In the genomic region with DNA sequence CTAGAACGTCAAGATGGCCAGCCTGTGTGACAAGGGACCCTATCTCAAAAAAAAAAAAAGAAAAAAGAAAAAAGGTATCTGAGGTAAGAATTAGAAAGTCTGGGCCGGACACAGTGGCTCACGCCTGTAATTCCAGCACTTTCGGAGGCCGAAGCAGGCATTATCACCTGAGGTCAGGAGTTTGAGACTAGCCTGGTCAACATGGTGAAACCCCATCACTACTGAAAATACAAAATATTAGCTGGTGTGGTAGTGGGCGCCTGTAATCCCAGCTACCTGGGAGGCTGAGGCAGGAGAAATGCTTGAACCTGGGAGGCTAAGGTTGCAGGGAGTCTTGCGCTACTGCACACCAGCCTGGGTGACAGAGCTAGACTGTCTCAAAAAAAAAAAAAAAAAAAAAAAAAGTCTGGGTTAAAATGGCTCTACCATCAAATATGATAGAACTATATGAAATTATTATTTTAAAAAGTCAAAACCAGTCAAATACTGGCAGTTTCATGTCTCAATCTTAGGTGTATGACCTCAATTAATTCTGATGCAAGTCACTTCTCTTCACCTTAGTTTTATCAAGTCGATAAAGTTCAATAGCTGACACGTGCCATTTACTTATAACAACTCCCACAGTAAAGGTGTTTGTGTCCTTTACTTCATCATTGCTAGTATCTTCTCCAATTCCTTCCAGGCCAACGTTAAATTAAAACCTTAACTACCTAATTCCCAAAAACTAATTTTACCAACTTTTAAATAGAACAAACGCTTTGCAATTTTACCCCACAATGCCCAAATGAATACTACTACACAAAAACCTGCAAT, we compare ENCODE assay signal across 3 cellular contexts.
TF ChIP-seq lines count a peak whose summit lies in the region.

No MANE protein-coding gene starts in this region.

TF ChIP-seq in SK-N-SH, 30 proteins besides CTCF, POLR2A, EP300 and RAD21 (continued from another document):
- TF ChIP-seq RFX5 (IDR thresholded peaks at IDR 0.05; ENCODE audit: low read length): no peak
- TF ChIP-seq, protein P1, sequence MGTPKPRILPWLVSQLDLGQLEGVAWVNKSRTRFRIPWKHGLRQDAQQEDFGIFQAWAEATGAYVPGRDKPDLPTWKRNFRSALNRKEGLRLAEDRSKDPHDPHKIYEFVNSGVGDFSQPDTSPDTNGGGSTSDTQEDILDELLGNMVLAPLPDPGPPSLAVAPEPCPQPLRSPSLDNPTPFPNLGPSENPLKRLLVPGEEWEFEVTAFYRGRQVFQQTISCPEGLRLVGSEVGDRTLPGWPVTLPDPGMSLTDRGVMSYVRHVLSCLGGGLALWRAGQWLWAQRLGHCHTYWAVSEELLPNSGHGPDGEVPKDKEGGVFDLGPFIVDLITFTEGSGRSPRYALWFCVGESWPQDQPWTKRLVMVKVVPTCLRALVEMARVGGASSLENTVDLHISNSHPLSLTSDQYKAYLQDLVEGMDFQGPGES (IDR thresholded peaks at IDR 0.05; ENCODE audit: low read depth, low read length): no peak

TF ChIP-seq in SK-N-SH treated with all-trans-retinoic acid at 6 μM for 48 hours, 23 proteins besides CTCF, POLR2A, EP300 and RAD21:
- TF ChIP-seq, protein P2, sequence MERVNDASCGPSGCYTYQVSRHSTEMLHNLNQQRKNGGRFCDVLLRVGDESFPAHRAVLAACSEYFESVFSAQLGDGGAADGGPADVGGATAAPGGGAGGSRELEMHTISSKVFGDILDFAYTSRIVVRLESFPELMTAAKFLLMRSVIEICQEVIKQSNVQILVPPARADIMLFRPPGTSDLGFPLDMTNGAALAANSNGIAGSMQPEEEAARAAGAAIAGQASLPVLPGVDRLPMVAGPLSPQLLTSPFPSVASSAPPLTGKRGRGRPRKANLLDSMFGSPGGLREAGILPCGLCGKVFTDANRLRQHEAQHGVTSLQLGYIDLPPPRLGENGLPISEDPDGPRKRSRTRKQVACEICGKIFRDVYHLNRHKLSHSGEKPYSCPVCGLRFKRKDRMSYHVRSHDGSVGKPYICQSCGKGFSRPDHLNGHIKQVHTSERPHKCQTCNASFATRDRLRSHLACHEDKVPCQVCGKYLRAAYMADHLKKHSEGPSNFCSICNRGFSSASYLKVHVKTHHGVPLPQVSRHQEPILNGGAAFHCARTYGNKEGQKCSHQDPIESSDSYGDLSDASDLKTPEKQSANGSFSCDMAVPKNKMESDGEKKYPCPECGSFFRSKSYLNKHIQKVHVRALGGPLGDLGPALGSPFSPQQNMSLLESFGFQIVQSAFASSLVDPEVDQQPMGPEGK (CRISPR knock-in tag; IDR thresholded peaks at IDR 0.05; ENCODE audit: borderline replicate concordance): no peak
- TF ChIP-seq GLIS3 (CRISPR knock-in tag; IDR thresholded peaks at IDR 0.05) (no peak), ESRRG (CRISPR knock-in tag; IDR thresholded peaks at IDR 0.05) (no peak), ZFP30 (CRISPR knock-in tag; IDR thresholded peaks at IDR 0.05) (no peak), PPARA (CRISPR knock-in tag; IDR thresholded peaks at IDR 0.05; ENCODE audit: borderline replicate concordance) (no peak), ZNF565 (CRISPR knock-in tag; conservative IDR thresholded peaks at IDR 0.05; ENCODE audit: low read depth) (no peak), CSDC2 (CRISPR knock-in tag; IDR thresholded peaks at IDR 0.05) (no peak), ZNF70 (CRISPR knock-in tag; IDR thresholded peaks at IDR 0.05) (no peak), TCF4 (CRISPR knock-in tag; IDR thresholded peaks at IDR 0.05; ENCODE audit: borderline replicate concordance) (no peak)
- TF ChIP-seq, protein P3, sequence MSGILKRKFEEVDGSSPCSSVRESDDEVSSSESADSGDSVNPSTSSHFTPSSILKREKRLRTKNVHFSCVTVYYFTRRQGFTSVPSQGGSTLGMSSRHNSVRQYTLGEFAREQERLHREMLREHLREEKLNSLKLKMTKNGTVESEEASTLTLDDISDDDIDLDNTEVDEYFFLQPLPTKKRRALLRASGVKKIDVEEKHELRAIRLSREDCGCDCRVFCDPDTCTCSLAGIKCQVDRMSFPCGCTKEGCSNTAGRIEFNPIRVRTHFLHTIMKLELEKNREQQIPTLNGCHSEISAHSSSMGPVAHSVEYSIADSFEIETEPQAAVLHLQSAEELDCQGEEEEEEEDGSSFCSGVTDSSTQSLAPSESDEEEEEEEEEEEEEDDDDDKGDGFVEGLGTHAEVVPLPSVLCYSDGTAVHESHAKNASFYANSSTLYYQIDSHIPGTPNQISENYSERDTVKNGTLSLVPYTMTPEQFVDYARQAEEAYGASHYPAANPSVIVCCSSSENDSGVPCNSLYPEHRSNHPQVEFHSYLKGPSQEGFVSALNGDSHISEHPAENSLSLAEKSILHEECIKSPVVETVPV (CRISPR knock-in tag; IDR thresholded peaks at IDR 0.05): no peak
TF ChIP-seq in SK-N-SH treated with all-trans-retinoic acid at 6 μM for 48 hours: peak in this region for 0.

TF ChIP-seq in WTC11, 78 proteins besides CTCF, POLR2A, EP300 and RAD21 (continued from another document):
- TF ChIP-seq, protein P4, sequence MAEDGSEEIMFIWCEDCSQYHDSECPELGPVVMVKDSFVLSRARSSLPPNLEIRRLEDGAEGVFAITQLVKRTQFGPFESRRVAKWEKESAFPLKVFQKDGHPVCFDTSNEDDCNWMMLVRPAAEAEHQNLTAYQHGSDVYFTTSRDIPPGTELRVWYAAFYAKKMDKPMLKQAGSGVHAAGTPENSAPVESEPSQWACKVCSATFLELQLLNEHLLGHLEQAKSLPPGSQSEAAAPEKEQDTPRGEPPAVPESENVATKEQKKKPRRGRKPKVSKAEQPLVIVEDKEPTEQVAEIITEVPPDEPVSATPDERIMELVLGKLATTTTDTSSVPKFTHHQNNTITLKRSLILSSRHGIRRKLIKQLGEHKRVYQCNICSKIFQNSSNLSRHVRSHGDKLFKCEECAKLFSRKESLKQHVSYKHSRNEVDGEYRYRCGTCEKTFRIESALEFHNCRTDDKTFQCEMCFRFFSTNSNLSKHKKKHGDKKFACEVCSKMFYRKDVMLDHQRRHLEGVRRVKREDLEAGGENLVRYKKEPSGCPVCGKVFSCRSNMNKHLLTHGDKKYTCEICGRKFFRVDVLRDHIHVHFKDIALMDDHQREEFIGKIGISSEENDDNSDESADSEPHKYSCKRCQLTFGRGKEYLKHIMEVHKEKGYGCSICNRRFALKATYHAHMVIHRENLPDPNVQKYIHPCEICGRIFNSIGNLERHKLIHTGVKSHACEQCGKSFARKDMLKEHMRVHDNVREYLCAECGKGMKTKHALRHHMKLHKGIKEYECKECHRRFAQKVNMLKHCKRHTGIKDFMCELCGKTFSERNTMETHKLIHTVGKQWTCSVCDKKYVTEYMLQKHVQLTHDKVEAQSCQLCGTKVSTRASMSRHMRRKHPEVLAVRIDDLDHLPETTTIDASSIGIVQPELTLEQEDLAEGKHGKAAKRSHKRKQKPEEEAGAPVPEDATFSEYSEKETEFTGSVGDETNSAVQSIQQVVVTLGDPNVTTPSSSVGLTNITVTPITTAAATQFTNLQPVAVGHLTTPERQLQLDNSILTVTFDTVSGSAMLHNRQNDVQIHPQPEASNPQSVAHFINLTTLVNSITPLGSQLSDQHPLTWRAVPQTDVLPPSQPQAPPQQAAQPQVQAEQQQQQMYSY (CRISPR knock-in tag; IDR thresholded peaks at IDR 0.05): no peak
- TF ChIP-seq, protein P5, sequence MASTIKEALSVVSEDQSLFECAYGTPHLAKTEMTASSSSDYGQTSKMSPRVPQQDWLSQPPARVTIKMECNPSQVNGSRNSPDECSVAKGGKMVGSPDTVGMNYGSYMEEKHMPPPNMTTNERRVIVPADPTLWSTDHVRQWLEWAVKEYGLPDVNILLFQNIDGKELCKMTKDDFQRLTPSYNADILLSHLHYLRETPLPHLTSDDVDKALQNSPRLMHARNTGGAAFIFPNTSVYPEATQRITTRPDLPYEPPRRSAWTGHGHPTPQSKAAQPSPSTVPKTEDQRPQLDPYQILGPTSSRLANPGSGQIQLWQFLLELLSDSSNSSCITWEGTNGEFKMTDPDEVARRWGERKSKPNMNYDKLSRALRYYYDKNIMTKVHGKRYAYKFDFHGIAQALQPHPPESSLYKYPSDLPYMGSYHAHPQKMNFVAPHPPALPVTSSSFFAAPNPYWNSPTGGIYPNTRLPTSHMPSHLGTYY (CRISPR knock-in tag; IDR thresholded peaks at IDR 0.05): peak; percentile 67
- no peak for TF ChIP-seq ETV6 (CRISPR knock-in tag; IDR thresholded peaks at IDR 0.05)
- peak; percentile 63 for TF ChIP-seq NFATC4 (CRISPR knock-in tag; IDR thresholded peaks at IDR 0.05)
TF ChIP-seq in WTC11: peak in this region for 3.
